Comparison of ENCODE assay signal across 24 cellular contexts in genomic region chr3:171648079-171648478, GRCh38.
"Had no signal": no experiment of that assay in that cellular context is flagged by ENCODE, and none has a peak within 500 bp of the region (broad histone marks: within the 10 kb centered on the region; RNA-seq: fewer than 3 reads in every experiment).

No MANE protein-coding gene starts in this region.

- H3K27ac ChIP-seq: dorsolateral prefrontal cortex, left lung, neural progenitor cell, tibial artery had no signal

- H3K27me3 ChIP-seq: dorsolateral prefrontal cortex, left lung, neural progenitor cell, tibial artery had no signal

- H3K4me1 ChIP-seq: left lung, neural progenitor cell had no signal

- ATAC-seq: activated CD4-positive, alpha-beta T cell treated with anti-CD3 and anti-CD28 coated beads for 36 hours; activated T-cell treated with anti-CD3 and anti-CD28 coated beads, Interleukin-2, amount 50 U/mL, for 4 hours; effector memory CD8-positive, alpha-beta T cell; esophagus mucosa; left lung; naive thymus-derived CD8-positive, alpha-beta T cell had no signal

- FAIRE-seq: astrocyte, colon, endothelial cell of umbilical vein, kidney, urothelium cell line had no signal

- H3K9me3 ChIP-seq: left lung, tibial artery had no signal

- H3K36me3 ChIP-seq: neural progenitor cell had no signal

- DNase-seq: activated B cell treated with CpG ODN at 0.5 μM for 24 hours; activated CD4-positive, alpha-beta T cell treated with anti-CD3 and anti-CD28 coated beads for 36 hours; activated CD4-positive, alpha-beta T cell treated with anti-CD3 and anti-CD28 coated beads, Interleukin-2, amount 50 U/mL, for 4 hours; activated CD8-positive, alpha-beta memory T cell treated with anti-CD3 and anti-CD28 coated beads, Interleukin-2, amount 50 U/mL, for 48 hours; activated naive CD4-positive, alpha-beta T cell; activated T-cell treated with anti-CD3 and anti-CD28 coated beads, Interleukin-2, amount 50 U/mL, for 4 hours; central memory CD4-positive, alpha-beta T cell; dorsolateral prefrontal cortex; effector memory CD8-positive, alpha-beta T cell; foreskin melanocyte; kidney; left lung; naive thymus-derived CD8-positive, alpha-beta T cell; retina; stimulated activated CD4-positive, alpha-beta T cell treated with anti-CD3 and anti-CD28 coated beads, Interleukin-4, amount 100 ng/mL, for 24 hours; substantia nigra; T-helper 9 cell; tibial artery had no signal

- H3K4me3 ChIP-seq: dorsolateral prefrontal cortex, left lung, neural progenitor cell, tibial artery had no signal
